Comparison of ENCODE assay signal across 9 cellular contexts in genomic region chr19:45782162-45782623, GRCh38.
DNase-seq lines count a peak whose midpoint lies in the region; ATAC-seq and TF ChIP-seq lines count a peak whose summit lies in the region.
"Had no signal": no experiment of that assay in that cellular context is flagged by ENCODE, and none has a peak within 500 bp of the region (broad histone marks: within the 10 kb centered on the region; RNA-seq: fewer than 3 reads in every experiment).

Gene DMPK (minus strand): TSS chr19:45782490. CDS start chr19:45782352, 138 bp downstream.

- peaks cover 12% of the 10 kb centered on the region for H3K36me3 Mint-ChIP-seq in nephron (ENCODE audit: low read depth)

- CTCF ChIA-PET in AG04449 (lab: Yijun Ruan, JAX), result interaction anchor here (0.8 to 4.2 kb wide), 10 partner anchors 9 to 88 kb away, joined by 3 to 46 read pairs (median 6); partner anchors contain the start of genes DMWD and SIX5

- peak within 1 kb of the TSS; percentile 51 to 63 (median 60) for H3K27ac Mint-ChIP-seq in nephron

- no peaks in the 10 kb centered on the region for H3K27me3 ChIP-seq in NT2/D1 (ENCODE audit: insufficient read depth, insufficient read length)

- DNase-seq in AG04449 (ENCODE audit: low read depth, low spot score), result no peak
- DNase-seq in NT2/D1 (ENCODE audit: low read depth, low spot score), result no peak
- no peak for DNase-seq in epithelial cell of prostate (ENCODE audit: low read depth, low spot score)
- DNase-seq in iPS-NIHi7 (ENCODE audit: extremely low spot score), result no peak

- ATAC-seq in HG03457 (IDR thresholded peaks at IDR 0.05; ENCODE audit: unreplicated experiment), result no peak
- no peak for ATAC-seq in HG02798 (IDR thresholded peaks at IDR 0.05; ENCODE audit: poor library complexity, unreplicated experiment)
- no peak for ATAC-seq in GM18870 (IDR thresholded peaks at IDR 0.05; ENCODE audit: unreplicated experiment)

- peaks cover 23% of the 10 kb centered on the region for H3K4me1 ChIP-seq in NT2/D1 (ENCODE audit: insufficient read depth, insufficient read length)

- H3K4me3 Mint-ChIP-seq in nephron, result peak within 1 kb of the TSS; percentile 37 to 86 (median 83)
- H3K4me3 Mint-ChIP-seq: IgD-negative memory B cell had no signal

- POLR2A ChIA-PET in AG04449 (lab: Yijun Ruan, JAX), result interaction anchor here (0.6 to 3.4 kb wide), 8 partner anchors 9 to 103 kb away, joined by 3 to 65 read pairs (median 7); partner anchors contain the start of genes DMWD, IRF2BP1 and SIX5

- no peaks in the 10 kb centered on the region for H3K9me3 ChIP-seq in NT2/D1 (ENCODE audit: insufficient read depth, low read length)

- H3K9ac ChIP-seq in NT2/D1 (ENCODE audit: insufficient read length, low read depth), result peak within 1 kb of the TSS; percentile 74

- no peak for TF ChIP-seq CTCF in AG04449 (IDR thresholded peaks at IDR 0.05; ENCODE audit: insufficient read depth, low read length, missing control alignments)
- no peak for TF ChIP-seq CTCF in nephron (IDR thresholded peaks at IDR 0.05; ENCODE audit: unreplicated experiment in 3 of 3)

- peaks cover 33% of the 10 kb centered on the region for H3K4me1 Mint-ChIP-seq in nephron

- H3K4me3 ChIP-seq in AG04449 (ENCODE audit: low read depth, low read length) (peak within 1 kb of the TSS; percentile 61), NT2/D1 (ENCODE audit: insufficient read length, low read depth) (peak within 1 kb of the TSS; percentile 8)

- peak within 1 kb of the TSS; percentile 24 for H3K27ac ChIP-seq in epithelial cell of prostate

- H3K36me3 ChIP-seq in NT2/D1 (ENCODE audit: insufficient read depth, insufficient read length, low read length), result peaks cover 50% of the 10 kb centered on the region

- no peaks in the 10 kb centered on the region for H3K27me3 Mint-ChIP-seq in nephron (ENCODE audit: low read depth)

- no peaks in the 10 kb centered on the region for H3K9me3 Mint-ChIP-seq in nephron
- H3K9me3 Mint-ChIP-seq: IgD-negative memory B cell had no signal
